ENCODE assay signal across 11 cellular contexts in genomic region chr3:157166559-157166958, GRCh38. TPM values are rescaled to one million over a fixed set of nuclear protein-coding genes. Genes with fewer than 3 reads are reported as not detected.
A peak's percentile ranks its signal among the peaks of the same experiment; 100 is the strongest.
DNase-seq lines count a peak whose midpoint lies in the region; ATAC-seq and TF ChIP-seq lines count a peak whose summit lies in the region.
"Had no signal": no experiment of that assay in that cellular context is flagged by ENCODE, and none has a peak within 500 bp of the region (broad histone marks: within the 10 kb centered on the region; RNA-seq: fewer than 3 reads in every experiment).

No MANE protein-coding gene starts in this region.

- H4K20me1 ChIP-seq in DOHH2 (ENCODE audit: control insufficient read depth, insufficient read depth, low read depth, low read length) = no peaks in the 10 kb centered on the region

- no peaks in the 10 kb centered on the region for H3K9me2 ChIP-seq in DOHH2 (replicated peaks; ENCODE audit: control insufficient read depth, low read length)

- peak overlapping the region; percentile 19; the same call in 1 of the 2 replicates for H3K4me3 ChIP-seq in DOHH2 (ENCODE audit: low read length)
- H3K4me3 ChIP-seq: K562 had no signal

- no peaks in the 10 kb centered on the region for H3K9me3 ChIP-seq in DOHH2 (ENCODE audit: control insufficient read depth, insufficient read depth, low read length)

- TF ChIP-seq CTCF in DOHH2 (IDR thresholded peaks at IDR 0.05; ENCODE audit: low read depth, low read length, poor library complexity, severe bottlenecking) (no peak), chondrocyte (IDR thresholded peaks at IDR 0.05) (no peak)

- no peaks in the 10 kb centered on the region for H3F3A ChIP-seq in DOHH2 (ENCODE audit: control insufficient read depth, insufficient read depth)

- H3K27ac ChIP-seq in DOHH2 (ENCODE audit: low read depth, low read length) = peak overlapping the region; percentile 13

- H3K27me3 Mint-ChIP-seq in chondrocyte (ENCODE audit: low read depth) = no peaks in the 10 kb centered on the region

- H3K36me3 ChIP-seq in DOHH2 (ENCODE audit: control insufficient read depth, low read length) = peaks cover 3% of the 10 kb centered on the region; the same call in 1 of the 2 replicates

- H3K4me1 ChIP-seq in DOHH2 (ENCODE audit: control insufficient read depth, low read length) = peaks cover 38% of the 10 kb centered on the region

- H3K9me3 Mint-ChIP-seq in chondrocyte (ENCODE audit: low read depth) = no peaks in the 10 kb centered on the region

- H3K4me1 Mint-ChIP-seq in chondrocyte (ENCODE audit: low read depth) = no peaks in the 10 kb centered on the region

- H3K4me3 Mint-ChIP-seq in chondrocyte (ENCODE audit: unreplicated experiment) = no peak overlapping the region

- H3K4me2 ChIP-seq in DOHH2 (ENCODE audit: low read length) = peak overlapping the region; percentile 48

- H3K27ac Mint-ChIP-seq in chondrocyte (ENCODE audit: unreplicated experiment) = no peak overlapping the region

- no peaks in the 10 kb centered on the region for H3K27me3 ChIP-seq in DOHH2 (ENCODE audit: control insufficient read depth, low read length)

- peak; percentile 13 for DNase-seq in germinal center (ENCODE audit: low spot score)
- no peak for DNase-seq in T-helper 9 cell
- DNase-seq in chondrocyte (ENCODE audit: low spot score) = no peak
- no peak for DNase-seq in AG08395 (ENCODE audit: low spot score)
- DNase-seq in HT-29 (ENCODE audit: low spot score) = no peak
- DNase-seq: amniotic stem cell, COR-L47 had no signal

- peaks cover 1% of the 10 kb centered on the region for H3K36me3 Mint-ChIP-seq in chondrocyte (ENCODE audit: low read depth)

- 0 out of 2 replicates have a peak, but pooled peaks cover 2% of the 10 kb centered on the region for H3K79me2 ChIP-seq in DOHH2 (ENCODE audit: control insufficient read depth, low read length)

- ATAC-seq in GM19467 (IDR thresholded peaks at IDR 0.05; ENCODE audit: unreplicated experiment) = peak; percentile 66
- ATAC-seq in HG03135 (IDR thresholded peaks at IDR 0.05; ENCODE audit: unreplicated experiment) = peak; percentile 61
- ATAC-seq: K562 had no signal

RNA-seq across cellular contexts. Expression of gene CCNL1, which starts 6.6 kb away (rescaled TPM):
- total RNA-seq in chondrocyte = 63.9 to 73.1 TPM (median 70.0 TPM) in 3 replicates
- 302 and 313 TPM in 2 replicates for total RNA-seq in HT-29 (2014; rRNA removed; shearing (Covaris generic))
